Comparison of ENCODE assay signal across 1 cellular context in the genomic region with DNA sequence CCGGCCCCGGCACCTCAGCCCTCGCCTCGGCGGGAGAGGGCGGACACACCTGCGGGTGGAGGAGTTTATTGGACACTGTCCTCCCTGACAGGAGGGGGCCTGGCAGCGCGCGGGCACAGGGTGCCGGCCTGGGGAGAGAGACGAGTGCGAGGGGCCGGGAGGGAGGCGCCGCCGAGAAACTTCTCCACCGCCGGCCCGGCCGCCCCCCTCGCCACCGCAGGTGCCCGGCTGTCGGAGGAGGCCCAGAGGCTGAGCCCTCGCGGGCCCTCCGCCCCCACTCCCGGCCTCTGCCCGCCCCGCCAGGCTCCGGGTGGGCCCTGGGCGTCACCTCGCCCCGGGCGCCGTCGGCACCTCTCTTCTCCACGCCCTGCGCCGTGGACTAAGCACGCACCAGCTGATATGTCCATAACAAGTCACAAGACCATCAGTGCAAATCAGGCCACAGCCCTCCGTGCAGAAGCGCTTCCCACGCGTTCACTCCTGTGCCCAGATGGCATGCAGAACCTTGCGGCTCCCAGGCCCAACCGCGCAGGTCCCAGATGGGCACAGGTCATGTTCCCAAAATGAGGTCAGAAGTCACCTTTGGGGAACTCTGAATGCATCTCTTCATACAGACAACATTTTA.
TF ChIP-seq lines count a peak whose summit lies in the region.

No MANE protein-coding gene starts in this region.

TF ChIP-seq in K562, 482 proteins besides CTCF, POLR2A, EP300 and RAD21 (continued from another document):
- TF ChIP-seq HMBOX1 (IDR thresholded peaks at IDR 0.05) (no peak), PHF8 (IDR thresholded peaks at IDR 0.05; ENCODE audit: borderline replicate concordance, low read length) (peak; percentile 50; the same call in 1 of the 2 replicates)
